In genomic region chr12:20006856-20007255, GRCh38 we compare ENCODE assay signal across 14 cellular contexts.
"Had no signal": no experiment of that assay in that cellular context is flagged by ENCODE, and none has a peak within 500 bp of the region (broad histone marks: within the 10 kb centered on the region; RNA-seq: fewer than 3 reads in every experiment).

No MANE protein-coding gene starts in this region.

- H3K9me3 ChIP-seq: ovary, thyroid gland had no signal

- H3K27ac ChIP-seq: brain microvascular endothelial cell, heart right ventricle, left ventricle myocardium inferior, ovary, stomach, thyroid gland had no signal

- ATAC-seq: activated naive CD4-positive, alpha-beta T cell treated with anti-CD3 and anti-CD28 coated beads, Interleukin-2, amount 50 U/mL, for 72 hours; activated T-cell treated with anti-CD3 and anti-CD28 coated beads, Interleukin-2, amount 50 U/mL, for 4 hours; heart right ventricle; natural killer cell treated with Interleukin-12 subunit alpha and Interleukin-12 subunit beta and Interleukin-15 and Interleukin-18, amount 100 ng/mL, for 72 hours had no signal

- H3K36me3 ChIP-seq: brain microvascular endothelial cell, heart right ventricle, left ventricle myocardium inferior, ovary, stomach, thyroid gland had no signal

- H3K27me3 ChIP-seq: brain microvascular endothelial cell, heart right ventricle, ovary, stomach, thyroid gland had no signal

- DNase-seq: activated CD4-positive, alpha-beta T cell treated with anti-CD3 and anti-CD28 coated beads, Interleukin-2, amount 50 U/mL, for 48 hours; activated CD4-positive, CD25-positive, alpha-beta regulatory T cell treated with anti-CD3 and anti-CD28 coated beads, Interleukin-2, amount 50 U/mL, for 72 hours; activated effector memory CD4-positive, alpha-beta T cell treated with anti-CD3 and anti-CD28 coated beads, Interleukin-2, amount 50 U/mL, for 16 hours; activated T-cell treated with anti-CD3 and anti-CD28 coated beads, Interleukin-2, amount 50 U/mL, for 4 hours; dermis blood vessel endothelial cell; foreskin melanocyte; heart right ventricle; left ventricle myocardium inferior; ovary; stomach; thyroid gland had no signal

- H3K4me3 ChIP-seq: heart right ventricle, left ventricle myocardium inferior, ovary, stomach, thyroid gland had no signal
